In genomic region chr5:151151793-151152192, GRCh38 we compare ENCODE assay signal across 1 cellular context.
TF ChIP-seq lines count a peak whose summit lies in the region.

No MANE protein-coding gene starts in this region.

TF ChIP-seq in SK-N-SH treated with all-trans-retinoic acid at 6 μM for 48 hours, 23 proteins besides CTCF, POLR2A, EP300 and RAD21 (continued from another document):
- TF ChIP-seq PATZ1 (CRISPR knock-in tag; IDR thresholded peaks at IDR 0.05; ENCODE audit: borderline replicate concordance), result no peak
- no peak for TF ChIP-seq ISL1 (CRISPR knock-in tag; IDR thresholded peaks at IDR 0.05)
- no peak for TF ChIP-seq ZFP30 (CRISPR knock-in tag; IDR thresholded peaks at IDR 0.05)
- TF ChIP-seq PPARA (CRISPR knock-in tag; IDR thresholded peaks at IDR 0.05; ENCODE audit: borderline replicate concordance), result no peak
- no peak for TF ChIP-seq RARB (CRISPR knock-in tag; IDR thresholded peaks at IDR 0.05)
- no peak for TF ChIP-seq ESRRG (CRISPR knock-in tag; IDR thresholded peaks at IDR 0.05)
- TF ChIP-seq ZFP3 (CRISPR knock-in tag; IDR thresholded peaks at IDR 0.05), result no peak
